Comparison of ENCODE assay signal across 27 cellular contexts in the genomic region with DNA sequence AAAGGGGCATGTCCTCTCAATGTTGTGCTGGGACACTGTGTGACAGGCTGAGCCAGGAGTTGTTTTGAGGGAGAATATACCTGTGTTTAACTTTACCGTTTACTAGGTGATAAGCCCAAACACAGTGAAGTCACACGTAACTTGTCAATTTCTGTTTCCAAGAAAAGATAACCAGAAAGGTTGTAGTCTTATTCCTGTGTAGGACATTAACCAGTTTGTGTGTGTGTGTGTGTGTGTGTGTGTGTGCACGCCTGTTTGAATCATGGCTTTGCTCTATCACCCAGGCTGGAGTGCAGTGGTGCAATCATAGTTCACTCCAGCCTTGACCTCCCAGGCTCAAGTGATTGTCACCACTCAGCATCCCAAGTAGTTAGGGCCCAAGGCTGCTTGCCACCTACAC.
A peak's percentile ranks its signal among the peaks of the same experiment; 100 is the strongest.
DNase-seq lines count a peak whose midpoint lies in the region; ATAC-seq and TF ChIP-seq lines count a peak whose summit lies in the region.
"Had no signal": no experiment of that assay in that cellular context is flagged by ENCODE, and none has a peak within 500 bp of the region (broad histone marks: within the 10 kb centered on the region; RNA-seq: fewer than 3 reads in every experiment).

No MANE protein-coding gene starts in this region.

- H3K4me3 Mint-ChIP-seq in activated CD4-positive, alpha-beta T cell treated with anti-CD3 and anti-CD28 coated beads, Interleukin-2, amount 10 ng/mL, durations not matched to agents 24 days and 14 days, result no peak overlapping the region
- H3K4me3 Mint-ChIP-seq in activated CD8-positive, alpha-beta T cell treated with anti-CD3 and anti-CD28 coated beads, Interleukin-2, amount 10 ng/mL, durations not matched to agents 7 days and 5 days, result no peak overlapping the region
- no peak overlapping the region for H3K4me3 Mint-ChIP-seq in neural progenitor cell
- H3K4me3 Mint-ChIP-seq: brain; CD4-positive, CD25-positive, alpha-beta regulatory T cell; natural killer cell had no signal

- no peak for DNase-seq in activated CD4-positive, alpha-beta T cell treated with anti-CD3 and anti-CD28 coated beads, Interleukin-2, amount 10 ng/mL, durations not matched to agents 24 days and 14 days
- DNase-seq in activated CD4-positive, alpha-beta T cell treated with anti-CD3 and anti-CD28 coated beads for 4 hours, result no peak
- DNase-seq in activated CD8-positive, alpha-beta T cell treated with anti-CD3 and anti-CD28 coated beads, Interleukin-2, amount 10 ng/mL, durations not matched to agents 7 days and 5 days, result no peak
- peak; percentile 56 for DNase-seq in epithelial cell of proximal tubule (ENCODE audit: low read depth)
- DNase-seq in retinal pigment epithelial cell (ENCODE audit: low read depth), result peak; percentile 36
- no peak for DNase-seq in NCI-H2081 treated with DMSO at 0.1 percent for 48 hours (lab: John Stamatoyannopoulos, UW)
- DNase-seq in neural progenitor cell (ENCODE audit: low spot score), result no peak
- DNase-seq: activated CD4-positive, alpha-beta T cell treated with anti-CD3 and anti-CD28 coated beads, Interleukin-2, amount 50 U/mL, for 48 hours; activated CD8-positive, alpha-beta memory T cell treated with anti-CD3 and anti-CD28 coated beads, Interleukin-2, amount 50 U/mL, for 4 hours; AML-193; CD4-positive, CD25-positive, alpha-beta regulatory T cell; esophagus squamous epithelium; heart right ventricle; Kasumi-1; natural killer cell; NCI-H1417 treated with DMSO at 0.1 percent for 48 hours; NCI-H2029 treated with DMSO at 0.1 percent for 48 hours; NCI-H2227 treated with DMSO at 0.1 percent for 48 hours; NCI-H526; PC-3; stimulated activated naive CD4-positive, alpha-beta T cell; WERI-Rb-1 had no signal

- H3K4me1 ChIP-seq in neural progenitor cell, result no peaks in the 10 kb centered on the region
- H3K4me1 ChIP-seq: A549, esophagus squamous epithelium, foreskin keratinocyte had no signal

- TF ChIP-seq CTCF in epithelial cell of proximal tubule (conservative IDR thresholded peaks at IDR 0.05; ENCODE audit: low read depth, low read length), result no peak
- no peak for TF ChIP-seq CTCF in retinal pigment epithelial cell (conservative IDR thresholded peaks at IDR 0.05; ENCODE audit: low read depth, low read length)
- no peak for TF ChIP-seq CTCF in neural progenitor cell (IDR thresholded peaks at IDR 0.05)

- no peaks in the 10 kb centered on the region for H4K20me1 ChIP-seq in neural progenitor cell (ENCODE audit: low read depth)

- peaks cover 27% of the 10 kb centered on the region for H3K9me3 Mint-ChIP-seq in activated CD4-positive, alpha-beta T cell treated with anti-CD3 and anti-CD28 coated beads, Interleukin-2, amount 10 ng/mL, durations not matched to agents 24 days and 14 days
- H3K9me3 Mint-ChIP-seq in activated CD8-positive, alpha-beta T cell treated with anti-CD3 and anti-CD28 coated beads, Interleukin-2, amount 10 ng/mL, durations not matched to agents 7 days and 5 days (ENCODE audit: insufficient read depth), result peaks cover 10% of the 10 kb centered on the region
- H3K9me3 Mint-ChIP-seq in neural progenitor cell, result peaks cover 42% of the 10 kb centered on the region

- H3K27me3 Mint-ChIP-seq in activated CD4-positive, alpha-beta T cell treated with anti-CD3 and anti-CD28 coated beads, Interleukin-2, amount 10 ng/mL, durations not matched to agents 24 days and 14 days, result no peaks in the 10 kb centered on the region
- H3K27me3 Mint-ChIP-seq in activated CD8-positive, alpha-beta T cell treated with anti-CD3 and anti-CD28 coated beads, Interleukin-2, amount 10 ng/mL, durations not matched to agents 7 days and 5 days (ENCODE audit: low read depth), result no peaks in the 10 kb centered on the region
- H3K27me3 Mint-ChIP-seq in neural progenitor cell (ENCODE audit: insufficient read depth, low read depth), result peaks cover 3% of the 10 kb centered on the region
- H3K27me3 Mint-ChIP-seq: brain; CD4-positive, CD25-positive, alpha-beta regulatory T cell had no signal

- H3K27ac ChIP-seq in neural progenitor cell, result no peak overlapping the region
- H3K27ac ChIP-seq: A549, esophagus squamous epithelium, foreskin keratinocyte, heart right ventricle, WERI-Rb-1 had no signal

- no peaks in the 10 kb centered on the region for H3F3A ChIP-seq in neural progenitor cell (ENCODE audit: low read depth)

- H3K9ac ChIP-seq in neural progenitor cell, result no peak overlapping the region

- no peaks in the 10 kb centered on the region for H3K79me2 ChIP-seq in neural progenitor cell (ENCODE audit: low read depth)

- peaks cover 6% of the 10 kb centered on the region for H3K9me3 ChIP-seq in neural progenitor cell (ENCODE audit: low read depth)
- H3K9me3 ChIP-seq: A549 had no signal

- POLR2A ChIA-PET in activated CD8-positive, alpha-beta T cell treated with anti-CD3 and anti-CD28 coated beads, Interleukin-2, amount 10 ng/mL, durations not matched to agents 7 days and 5 days (lab: Charles Lee), result no interaction called here

- no peak overlapping the region for H2AFZ ChIP-seq in neural progenitor cell (replicated peaks)

- no peaks in the 10 kb centered on the region for H3K36me3 ChIP-seq in neural progenitor cell
- H3K36me3 ChIP-seq: esophagus squamous epithelium, heart right ventricle, WERI-Rb-1 had no signal

- no peak overlapping the region for H3K4me2 ChIP-seq in neural progenitor cell
- H3K4me2 ChIP-seq: A549 had no signal

- H3K27ac Mint-ChIP-seq in activated CD4-positive, alpha-beta T cell treated with anti-CD3 and anti-CD28 coated beads, Interleukin-2, amount 10 ng/mL, durations not matched to agents 24 days and 14 days, result peak overlapping the region; percentile 94
- H3K27ac Mint-ChIP-seq in activated CD8-positive, alpha-beta T cell treated with anti-CD3 and anti-CD28 coated beads, Interleukin-2, amount 10 ng/mL, durations not matched to agents 7 days and 5 days, result peak overlapping the region; percentile 37
- H3K27ac Mint-ChIP-seq in neural progenitor cell, result no peak overlapping the region

- intact Hi-C loops in activated CD4-positive, alpha-beta T cell treated with anti-CD3 and anti-CD28 coated beads, Interleukin-2, amount 10 ng/mL, durations not matched to agents 24 days and 14 days (cut with micrococcal nuclease), result no loop called here

- peaks cover 34% of the 10 kb centered on the region for H3K36me3 Mint-ChIP-seq in activated CD4-positive, alpha-beta T cell treated with anti-CD3 and anti-CD28 coated beads, Interleukin-2, amount 10 ng/mL, durations not matched to agents 24 days and 14 days (ENCODE audit: low read depth)
- H3K36me3 Mint-ChIP-seq in activated CD8-positive, alpha-beta T cell treated with anti-CD3 and anti-CD28 coated beads, Interleukin-2, amount 10 ng/mL, durations not matched to agents 7 days and 5 days (ENCODE audit: low read depth), result peaks cover 57% of the 10 kb centered on the region
- H3K36me3 Mint-ChIP-seq in neural progenitor cell, result peaks cover 47% of the 10 kb centered on the region
- H3K36me3 Mint-ChIP-seq: natural killer cell had no signal

- H3K27me3 ChIP-seq in neural progenitor cell, result no peaks in the 10 kb centered on the region
- H3K27me3 ChIP-seq: esophagus squamous epithelium, foreskin keratinocyte, heart right ventricle had no signal

- H3K4me3 ChIP-seq in epithelial cell of proximal tubule (ENCODE audit: low read depth, low read length) (no peak overlapping the region), retinal pigment epithelial cell (ENCODE audit: low read length) (no peak overlapping the region), neural progenitor cell (no peak overlapping the region)
- H3K4me3 ChIP-seq: A549, esophagus squamous epithelium, heart right ventricle, lung had no signal

- no peak for ATAC-seq in activated CD8-positive, alpha-beta T cell treated with anti-CD3 and anti-CD28 coated beads, Interleukin-2, amount 10 ng/mL, durations not matched to agents 7 days and 5 days
- ATAC-seq in GM21717 (IDR thresholded peaks at IDR 0.05; ENCODE audit: unreplicated experiment), result no peak
- ATAC-seq: A549, foreskin keratinocyte, heart right ventricle, natural killer cell, PC-3 had no signal

- CTCF ChIA-PET in activated CD8-positive, alpha-beta T cell treated with anti-CD3 and anti-CD28 coated beads, Interleukin-2, amount 10 ng/mL, durations not matched to agents 7 days and 5 days (lab: Charles Lee), result no interaction called here

- H3K4me1 Mint-ChIP-seq in activated CD4-positive, alpha-beta T cell treated with anti-CD3 and anti-CD28 coated beads, Interleukin-2, amount 10 ng/mL, durations not matched to agents 24 days and 14 days, result peaks cover 43% of the 10 kb centered on the region
- H3K4me1 Mint-ChIP-seq in activated CD8-positive, alpha-beta T cell treated with anti-CD3 and anti-CD28 coated beads, Interleukin-2, amount 10 ng/mL, durations not matched to agents 7 days and 5 days (ENCODE audit: low read depth), result peaks cover 50% of the 10 kb centered on the region
- H3K4me1 Mint-ChIP-seq in neural progenitor cell, result peaks cover 6% of the 10 kb centered on the region

Comparison
In these comparisons a context has a peak if more than half of its experiments do, and no peak if none do; other contexts are left out.
1. DNase-seq: peak in epithelial cell of proximal tubule (single experiment) and retinal pigment epithelial cell (single experiment); none in activated CD4-positive, alpha-beta T cell treated with anti-CD3 and anti-CD28 coated beads, Interleukin-2, amount 10 ng/mL, durations not matched to agents 24 days and 14 days (single experiment), activated CD4-positive, alpha-beta T cell treated with anti-CD3 and anti-CD28 coated beads for 4 hours (0 of 2), activated CD8-positive, alpha-beta T cell treated with anti-CD3 and anti-CD28 coated beads, Interleukin-2, amount 10 ng/mL, durations not matched to agents 7 days and 5 days (single experiment), NCI-H2081 treated with DMSO at 0.1 percent for 48 hours (single experiment) and neural progenitor cell (single experiment).